In the genomic region with DNA sequence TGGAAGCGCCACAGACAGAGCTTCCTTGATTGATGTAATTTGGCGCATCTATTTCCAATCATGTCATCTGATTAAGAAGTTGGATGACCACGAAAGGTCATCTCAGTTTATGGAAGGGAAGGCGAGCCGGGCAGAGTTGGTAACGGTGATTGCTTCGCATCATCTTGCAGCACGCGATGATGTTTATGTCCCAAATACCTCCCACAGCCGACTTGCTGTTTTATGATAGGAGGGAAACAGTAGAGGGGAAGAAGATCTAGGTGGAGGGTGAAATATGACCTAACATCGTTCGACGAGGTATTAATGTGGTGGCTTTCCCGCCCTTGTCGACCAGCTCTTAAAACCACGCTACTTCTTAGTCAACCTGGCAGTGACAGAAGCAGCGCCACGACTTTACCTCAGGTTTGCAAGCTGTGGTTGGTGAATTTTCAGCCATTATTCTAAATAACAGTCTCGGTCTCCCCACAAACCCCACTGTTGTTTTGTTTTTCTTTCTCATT, we compare ENCODE assay signal across 8 cellular contexts. TPM values are rescaled to one million over a fixed set of nuclear protein-coding genes. Genes with fewer than 3 reads are reported as not detected.
A peak's percentile ranks its signal among the peaks of the same experiment; 100 is the strongest.
DNase-seq lines count a peak whose midpoint lies in the region; TF ChIP-seq lines count a peak whose summit lies in the region.

No MANE protein-coding gene starts in this region.

- H3K27me3 Mint-ChIP-seq in endothelial cell (ENCODE audit: unreplicated experiment), result peaks cover 3% of the 10 kb centered on the region

- H3K4me2 ChIP-seq in GM23248 (ENCODE audit: unreplicated experiment), result peak overlapping the region; percentile 59

- H3K4me1 Mint-ChIP-seq in endothelial cell (ENCODE audit: unreplicated experiment), result peaks cover 25% of the 10 kb centered on the region

- in situ Hi-C loops in GM23248 (cut with MboI), result no loop called here

- no peaks in the 10 kb centered on the region for H3K9me2 ChIP-seq in GM23248 (ENCODE audit: insufficient read depth)

- peak overlapping the region; percentile 96 for H3K4me3 Mint-ChIP-seq in endothelial cell (ENCODE audit: unreplicated experiment)

- peaks cover 34% of the 10 kb centered on the region for H3K4me1 ChIP-seq in GM23248 (ENCODE audit: insufficient read depth)

- H3K9ac ChIP-seq in GM23248, result peak overlapping the region; percentile 76

- H3K27ac ChIP-seq in GM23248, result peak overlapping the region; percentile 48

- H3K4me3 ChIP-seq in GM23248 (peak overlapping the region; percentile 74), retinal pigment epithelial cell (ENCODE audit: low read length) (peak overlapping the region; percentile 60)

- H2AFZ ChIP-seq in GM23248, result peak overlapping the region; percentile 81

- H4K20me1 ChIP-seq in GM23248 (ENCODE audit: insufficient read depth), result peaks cover 8% of the 10 kb centered on the region; the same call in 1 of the 2 replicates

- WGBS in GM23248 (ENCODE audit: low coverage in 1 of 2, low lambda C conversion rate in 2 of 2, missing lambda C conversion rate in 2 of 2), 2 experiments, result 85% methylated on average over 19 of the region's 19 CpGs

- TF ChIP-seq CTCF in endothelial cell (IDR thresholded peaks at IDR 0.05; ENCODE audit: unreplicated experiment) (no peak), retinal pigment epithelial cell (conservative IDR thresholded peaks at IDR 0.05; ENCODE audit: low read depth, low read length) (no peak)

- H3F3A ChIP-seq in GM23248 (ENCODE audit: insufficient read depth), result peaks cover 32% of the 10 kb centered on the region

- no peaks in the 10 kb centered on the region for H3K9me3 Mint-ChIP-seq in endothelial cell (ENCODE audit: unreplicated experiment)

- no peaks in the 10 kb centered on the region for H3K27me3 ChIP-seq in GM23248 (replicated peaks; ENCODE audit: insufficient read depth)

- DNase-seq in GM23248 (no peak), T-helper 22 cell (ENCODE audit: low read depth) (peak; percentile 34), endothelial cell (ENCODE audit: low spot score) (no peak), retinal pigment epithelial cell (ENCODE audit: low read depth) (no peak), amniotic stem cell (lab: John Stamatoyannopoulos, UW) (no peak), DMS79 treated with DMSO at 0.1 percent for 48 hours (lab: John Stamatoyannopoulos, UW) (no peak), T1000 (lab: John Stamatoyannopoulos, UW) (no peak), NCI-H748 (lab: John Stamatoyannopoulos, UW; ENCODE audit: unreplicated experiment) (no peak)

- H3K36me3 Mint-ChIP-seq in endothelial cell (ENCODE audit: low read depth, unreplicated experiment), result no peaks in the 10 kb centered on the region

- H3K27ac Mint-ChIP-seq in endothelial cell (ENCODE audit: unreplicated experiment), result peak overlapping the region; percentile 88

- H3K9me3 ChIP-seq in GM23248 (ENCODE audit: low read depth), result no peaks in the 10 kb centered on the region

- no peaks in the 10 kb centered on the region for H3K36me3 ChIP-seq in GM23248 (ENCODE audit: low read depth)

- H3K79me2 ChIP-seq in GM23248 (ENCODE audit: insufficient read depth), result peaks cover 37% of the 10 kb centered on the region

RNA-seq across cellular contexts. Expression of a gene that starts 0.8 kb away (rescaled TPM):
- 14.2 and 16.1 TPM in 2 replicates for total RNA-seq in GM23248 (2014; rRNA removed; shearing (Covaris generic))
- 13.0 and 13.7 TPM in 2 replicates for polyA plus RNA-seq in GM23248 (2016; fragmentation: Nextera tagmentation; extraction: Ambion mirVana)
- total RNA-seq in endothelial cell (ENCODE audit: unreplicated experiment), result 86.1 TPM
